In genomic region chr3:179933872-179934271, GRCh38 we compare ENCODE assay signal across 1 cellular context.
TF ChIP-seq lines count a peak whose summit lies in the region.

No MANE protein-coding gene starts in this region.

TF ChIP-seq in GM23338, 12 proteins besides CTCF, POLR2A, EP300 and RAD21 (continued from another document):
- TF ChIP-seq ZNF462 (CRISPR knock-in tag; IDR thresholded peaks at IDR 0.05) = no peak
